In genomic region chr9:136110082-136111061, GRCh38 we compare ENCODE assay signal across 8 cellular contexts. TPM values are rescaled to one million over a fixed set of nuclear protein-coding genes. Genes with fewer than 3 reads are reported as not detected.
DNase-seq lines count a peak whose midpoint lies in the region; ATAC-seq and TF ChIP-seq lines count a peak whose summit lies in the region.

No MANE protein-coding gene starts in this region.

- DNase-seq in AG10803 (ENCODE audit: low read depth) (peak; percentile 22), epithelial cell of proximal tubule (ENCODE audit: low read depth) (no peak), ovary (peak in 3 of 5 donors; percentile 33 to 56 (median 55)), LoVo (ENCODE audit: low spot score) (no peak)
- peak; percentile 35 to 45 for DNase-seq in activated CD4-positive, alpha-beta T cell treated with anti-CD3 and anti-CD28 coated beads for 4 hours

- ATAC-seq in GM21381 (IDR thresholded peaks at IDR 0.05; ENCODE audit: unreplicated experiment): peak; percentile 4
- no peak for ATAC-seq in GM21737 (IDR thresholded peaks at IDR 0.05; ENCODE audit: unreplicated experiment)
- no peak for ATAC-seq in HG03378 (IDR thresholded peaks at IDR 0.05; ENCODE audit: unreplicated experiment)

- WGBS in ovary, 3 donors: 10 to 18% (median 17%) methylated on average over 36 to 42 of the region's 42 CpGs

- H3K9me3 ChIP-seq in ovary: no peaks in the 10 kb centered on the region

- TF ChIP-seq EP300 in ovary (IDR thresholded peaks at IDR 0.05): no peak

- peaks cover 15% of the 10 kb centered on the region for H3K4me1 ChIP-seq in ovary (ENCODE audit: insufficient read depth)

- H3K27me3 ChIP-seq in ovary: no peaks in the 10 kb centered on the region

- H3K4me3 ChIP-seq in AG10803 (ENCODE audit: low read length): peak overlapping the region; percentile 17; the same call in 1 of the 2 replicates
- peak overlapping the region; percentile 52 for H3K4me3 ChIP-seq in epithelial cell of proximal tubule (ENCODE audit: low read depth, low read length)
- peak overlapping the region; percentile 30 for H3K4me3 ChIP-seq in ovary

- peak; percentile 28 for TF ChIP-seq CTCF in AG10803 (conservative IDR thresholded peaks at IDR 0.05; ENCODE audit: low read length)
- peak; percentile 11 for TF ChIP-seq CTCF in epithelial cell of proximal tubule (conservative IDR thresholded peaks at IDR 0.05; ENCODE audit: low read depth, low read length)
- no peak for TF ChIP-seq CTCF in ovary (IDR thresholded peaks at IDR 0.05)

- intact Hi-C loops in ovary (cut with DNase I): no loop called here

- TF ChIP-seq POLR2A in ovary (IDR thresholded peaks at IDR 0.05): no peak

- H3K27ac ChIP-seq in ovary: no peak overlapping the region

- H3K36me3 ChIP-seq in ovary: no peaks in the 10 kb centered on the region

RNA-seq across cellular contexts. Expression of gene TMEM250, which starts 8.3 kb away (rescaled TPM):
- total RNA-seq in epithelial cell of proximal tubule: 37.5 and 51.7 TPM in 2 replicates
- 10 to 100 TPM; 13.8 to 35.2 (median 26.2) TPM for total RNA-seq in ovary
- polyA plus RNA-seq in ovary: 10 to 100 TPM in 1 of 2 donors, 1 to 10 TPM in 1; 3.7 to 19.3 TPM

RNA-seq across cellular contexts. Expression of gene NACC2, which starts 15.3 kb away (rescaled TPM):
- total RNA-seq in epithelial cell of proximal tubule (21.3 and 23.9 TPM in 2 replicates), ovary (10 to 100 TPM; 14.3 to 47.0 (median 29.8) TPM)
- 1 to 10 TPM; 7.0 to 7.6 TPM for polyA plus RNA-seq in ovary

Comparison
In these comparisons a context has a peak if more than half of its experiments do, and no peak if none do; other contexts are left out.
1. DNase-seq: peak in AG10803 (single experiment), activated CD4-positive, alpha-beta T cell treated with anti-CD3 and anti-CD28 coated beads for 4 hours (2 of 2) and ovary (3 of 5); none in epithelial cell of proximal tubule (single experiment) and LoVo (single experiment).
2. CTCF ChIP-seq: peak in AG10803 (single experiment) and epithelial cell of proximal tubule (single experiment); none in ovary (0 of 3).
3. Peak in every context shown above with its lines, with median percentiles within 50 percentile points of each other: H3K4me3 ChIP-seq.